In the genomic region with DNA sequence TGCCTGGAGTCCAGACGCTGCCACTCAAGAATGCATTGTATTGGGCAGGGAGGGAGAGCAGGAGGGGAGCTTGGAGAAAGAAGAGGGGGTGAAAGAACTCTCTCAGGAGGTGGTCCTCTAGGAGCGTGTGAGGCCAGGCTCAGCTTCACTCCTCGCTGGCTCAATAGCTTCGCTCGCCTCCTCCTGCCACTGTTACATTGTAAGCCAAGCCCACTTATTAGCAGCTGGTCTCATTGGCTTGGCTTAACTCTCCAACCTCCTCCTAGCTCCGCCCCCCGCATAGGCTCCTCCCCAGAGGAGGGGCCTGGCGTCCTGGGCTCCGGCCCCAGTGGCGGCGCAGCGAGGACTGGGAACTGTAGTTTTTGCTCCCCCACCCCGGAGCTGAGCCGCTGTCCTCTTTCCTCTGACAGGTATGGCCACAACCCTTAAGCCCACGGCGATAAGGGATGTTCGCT, we compare ENCODE assay signal across 8 cellular contexts.
DNase-seq lines count a peak whose midpoint lies in the region; ATAC-seq and TF ChIP-seq lines count a peak whose summit lies in the region.

A gene (minus strand): TSS at position 165 of the 455 bp plus-strand sequence. CDS start 317 bp downstream, outside the sequence.

- in situ Hi-C loops in ACHN (cut with HindIII; ENCODE audit: low pct_ligation_motif_present, low pct_unique_long_range_greater_than_20kb, low sequenced_read_pairs), result no loop called here

- DNase-seq in ACHN (peak; percentile 94), NCI-H2227 (lab: John Stamatoyannopoulos, UW; ENCODE audit: unreplicated experiment) (peak; percentile 98), choroid plexus epithelial cell (ENCODE audit: low read depth) (peak; percentile 96), kidney tubule cell (ENCODE audit: low spot score) (peak; percentile 88)
- DNase-seq in activated CD4-positive, CD25-positive, alpha-beta regulatory T cell treated with anti-CD3 and anti-CD28 coated beads, Interleukin-2, amount 50 U/mL, for 72 hours, result peak; percentile 75
- DNase-seq in stimulated activated CD4-positive, alpha-beta T cell treated with anti-CD3 and anti-CD28 coated beads, Interleukin-1b, Interleukin-23, amount 100 ng/mL, for 24 hours (ENCODE audit: low read depth in 4 of 4, low spot score in 1 of 4), result peak; percentile 35 to 70 (median 61)

- ATAC-seq in GM18909 (IDR thresholded peaks at IDR 0.05; ENCODE audit: poor library complexity, unreplicated experiment) (peak; percentile 85), HG03135 (IDR thresholded peaks at IDR 0.05; ENCODE audit: unreplicated experiment) (peak; percentile 86)

- no peak for TF ChIP-seq CTCF in choroid plexus epithelial cell (conservative IDR thresholded peaks at IDR 0.05; ENCODE audit: low read depth, low read length)

- H3K4me3 ChIP-seq in choroid plexus epithelial cell (ENCODE audit: low read depth, low read length), result peak within 1 kb of the TSS; percentile 42

Comparison
In these comparisons a context has a peak if more than half of its experiments do, and no peak if none do; other contexts are left out.
1. Peak in every context shown above with its lines: DNase-seq, ATAC-seq and H3K4me3 ChIP-seq.